10 cellular contexts compared by ENCODE assay signal in genomic region chr14:35827678-35828472, GRCh38. TPM values are rescaled to one million over a fixed set of nuclear protein-coding genes. Genes with fewer than 3 reads are reported as not detected.
DNase-seq lines count a peak whose midpoint lies in the region; ATAC-seq and TF ChIP-seq lines count a peak whose summit lies in the region.
"Had no signal": no experiment of that assay in that cellular context is flagged by ENCODE, and none has a peak within 500 bp of the region (broad histone marks: within the 10 kb centered on the region; RNA-seq: fewer than 3 reads in every experiment).

No MANE protein-coding gene starts in this region.

- BruUV-seq in PC-3 (replicated peaks; lab: Mats Ljungman, UMichigan): no TSS peak

- CTCF ChIA-PET in activated CD4-positive, alpha-beta T cell treated with anti-CD3 and anti-CD28 coated beads for 36 hours (lab: Charles Lee): interaction anchor here (1.2 to 1.5 kb wide), 2 partner anchors 10 to 43 kb away, joined by 3 to 5 read pairs; no protein-coding TSS in a partner anchor
- CTCF ChIA-PET in PC-3 (lab: Charles Lee): no interaction called here

- no peak for DNase-seq in activated CD4-positive, alpha-beta T cell treated with anti-CD3 and anti-CD28 coated beads for 36 hours
- DNase-seq in activated CD4-positive, alpha-beta T cell treated with anti-CD3 and anti-CD28 coated beads for 48 hours: no peak
- DNase-seq in PC-3 (no peak), osteocyte (ENCODE audit: extremely low spot score, unreplicated experiment) (no peak), islet precursor cell (no peak), NCI-H2081 treated with DMSO at 0.1 percent for 48 hours (lab: John Stamatoyannopoulos, UW) (no peak)

- peaks cover 30% of the 10 kb centered on the region for H3K79me2 ChIP-seq in PC-3 (ENCODE audit: low read length)

- no peaks in the 10 kb centered on the region for H3F3A ChIP-seq in PC-3 (ENCODE audit: low read length, unreplicated experiment)

- no peaks in the 10 kb centered on the region for H3K27me3 Mint-ChIP-seq in activated CD4-positive, alpha-beta T cell treated with anti-CD3 and anti-CD28 coated beads for 36 hours
- peaks cover 2% of the 10 kb centered on the region for H3K27me3 Mint-ChIP-seq in osteocyte (ENCODE audit: unreplicated experiment)

- no peaks in the 10 kb centered on the region for H3K9me3 Mint-ChIP-seq in activated CD4-positive, alpha-beta T cell treated with anti-CD3 and anti-CD28 coated beads for 36 hours (ENCODE audit: low read depth)
- H3K9me3 Mint-ChIP-seq in osteocyte (ENCODE audit: unreplicated experiment): no peaks in the 10 kb centered on the region

- peaks cover 24% of the 10 kb centered on the region for H3K4me1 Mint-ChIP-seq in activated CD4-positive, alpha-beta T cell treated with anti-CD3 and anti-CD28 coated beads for 36 hours
- peaks cover 28% of the 10 kb centered on the region for H3K4me1 Mint-ChIP-seq in osteocyte (ENCODE audit: unreplicated experiment)

- no peaks in the 10 kb centered on the region for H3K9me2 ChIP-seq in PC-3 (replicated peaks; ENCODE audit: low read length)

- H4K20me1 ChIP-seq in PC-3 (ENCODE audit: low read length): peaks cover 10% of the 10 kb centered on the region; the same call in 1 of the 2 replicates

- H3K27ac Mint-ChIP-seq in activated CD4-positive, alpha-beta T cell treated with anti-CD3 and anti-CD28 coated beads for 36 hours: no peak overlapping the region
- no peak overlapping the region for H3K27ac Mint-ChIP-seq in osteocyte (ENCODE audit: unreplicated experiment)

- H3K9me3 ChIP-seq in PC-3 (ENCODE audit: low read length) (no peaks in the 10 kb centered on the region), endocrine pancreas (ENCODE audit: control insufficient read depth, low read length) (no peaks in the 10 kb centered on the region)
- H3K9me3 ChIP-seq: adrenal gland, neutrophil had no signal

- peaks cover 5% of the 10 kb centered on the region; the same call in 1 of the 2 replicates for H3K36me3 ChIP-seq in PC-3 (ENCODE audit: low read depth, low read length)
- no peaks in the 10 kb centered on the region for H3K36me3 ChIP-seq in endocrine pancreas (ENCODE audit: control insufficient read depth, insufficient read depth, low read length)
- H3K36me3 ChIP-seq: neutrophil had no signal

- TF ChIP-seq CTCF in PC-3 (conservative IDR thresholded peaks at IDR 0.05; ENCODE audit: low read depth, low read length): no peak
- no peak for TF ChIP-seq CTCF in osteocyte (IDR thresholded peaks at IDR 0.05)

- POLR2A ChIA-PET in activated CD4-positive, alpha-beta T cell treated with anti-CD3 and anti-CD28 coated beads for 36 hours (lab: Charles Lee): no interaction called here
- POLR2A ChIA-PET in PC-3 (lab: Charles Lee; ENCODE audit: unreplicated experiment): no interaction called here

- H3K36me3 Mint-ChIP-seq in activated CD4-positive, alpha-beta T cell treated with anti-CD3 and anti-CD28 coated beads for 36 hours (ENCODE audit: low read depth): peaks cover 8% of the 10 kb centered on the region
- peaks cover 10% of the 10 kb centered on the region for H3K36me3 Mint-ChIP-seq in osteocyte (ENCODE audit: unreplicated experiment)

- peak overlapping the region; percentile 71 for H3K4me3 Mint-ChIP-seq in activated CD4-positive, alpha-beta T cell treated with anti-CD3 and anti-CD28 coated beads for 36 hours
- H3K4me3 Mint-ChIP-seq in osteocyte (ENCODE audit: unreplicated experiment): peak overlapping the region; percentile 91

- H3K4me1 ChIP-seq in PC-3 (ENCODE audit: insufficient read depth, low read length) (peaks cover 7% of the 10 kb centered on the region; the same call in 1 of the 2 replicates), endocrine pancreas (ENCODE audit: control insufficient read depth, insufficient read depth, low read length) (peaks cover 7% of the 10 kb centered on the region)

- H2AFZ ChIP-seq in PC-3 (ENCODE audit: low read length): no peak overlapping the region

- no peak overlapping the region for H3K27ac ChIP-seq in PC-3 (ENCODE audit: low read length)
- H3K27ac ChIP-seq: neutrophil had no signal

- H3K9ac ChIP-seq in PC-3 (ENCODE audit: low read length): peak overlapping the region; percentile 96; the same call in 1 of the 2 replicates
- no peak overlapping the region for H3K9ac ChIP-seq in endocrine pancreas (ENCODE audit: control insufficient read depth, insufficient read depth, low read length)

- no peaks in the 10 kb centered on the region for H3K27me3 ChIP-seq in PC-3 (ENCODE audit: low read length)
- H3K27me3 ChIP-seq in endocrine pancreas (ENCODE audit: control insufficient read depth, insufficient read depth, low read length): no peaks in the 10 kb centered on the region
- H3K27me3 ChIP-seq: adrenal gland had no signal

- ATAC-seq in activated CD4-positive, alpha-beta T cell treated with anti-CD3 and anti-CD28 coated beads for 36 hours: no peak
- ATAC-seq in PC-3 (no peak), HG03460 (IDR thresholded peaks at IDR 0.05; ENCODE audit: unreplicated experiment) (no peak)

- peak overlapping the region; percentile 91 for H3K4me3 ChIP-seq in PC-3 (ENCODE audit: low read length)
- H3K4me3 ChIP-seq in endocrine pancreas (ENCODE audit: control insufficient read depth, insufficient read depth, low read length): peak overlapping the region; percentile 79

- H3K4me2 ChIP-seq in PC-3 (ENCODE audit: low read length): peak overlapping the region; percentile 97

- intact Hi-C loops in activated CD4-positive, alpha-beta T cell treated with anti-CD3 and anti-CD28 coated beads for 36 hours (cut with DNase I, micrococcal nuclease): loop anchor here (5.0 kb wide), 3 partner anchors 296 to 706 kb away; partner anchors contain the start of genes INSM2 (in 1 of the 2), MBIP (in 1 of the 2), PPP2R3C (in 1 of the 2) and PRORP (in 1 of the 2)
- intact Hi-C loops in PC-3 (cut with micrococcal nuclease): loop anchor here (5.0 kb wide), 2 partner anchors 124 to 239 kb away; no protein-coding TSS in a partner anchor

RNA-seq across cellular contexts. Expression of gene BRMS1L, which starts 1.7 kb away (rescaled TPM):
- total RNA-seq in activated CD4-positive, alpha-beta T cell treated with anti-CD3 and anti-CD28 coated beads for 36 hours: 1 to 10 TPM; 5.3 to 7.8 TPM
- total RNA-seq in PC-3 (2014; rRNA removed): 4.8 and 10.3 TPM in 2 replicates
- total RNA-seq in osteocyte: 13.5 and 14.2 TPM in 2 replicates

RNA-seq across cellular contexts. Expression of gene RALGAPA1, which starts 18.8 kb away (rescaled TPM):
- 10 to 100 TPM; 20.3 to 22.0 TPM for total RNA-seq in activated CD4-positive, alpha-beta T cell treated with anti-CD3 and anti-CD28 coated beads for 36 hours
- total RNA-seq in PC-3 (2014; rRNA removed) (20.3 and 24.0 TPM in 2 replicates), osteocyte (47.9 and 52.6 TPM in 2 replicates)
